Comparison of ENCODE assay signal across 8 cellular contexts in genomic region chr10:45580781-45581496, GRCh38.
DNase-seq lines count a peak whose midpoint lies in the region; ATAC-seq lines count a peak whose summit lies in the region.

No MANE protein-coding gene starts in this region.

- DNase-seq in activated CD8-positive, alpha-beta memory T cell treated with anti-CD3 and anti-CD28 coated beads, Interleukin-2, amount 10 ng/mL, durations not matched to agents 7 days and 5 days: no peak
- DNase-seq in activated CD8-positive, alpha-beta memory T cell treated with anti-CD3 and anti-CD28 coated beads for 24 hours: no peak
- DNase-seq in activated naive CD4-positive, alpha-beta T cell treated with anti-CD3 and anti-CD28 coated beads, Interleukin-2, amount 50 U/mL, for 72 hours (ENCODE audit: low spot score in 2 of 2): peak; percentile 20 to 68
- no peak for DNase-seq in activated CD8-positive, alpha-beta memory T cell treated with anti-CD3 and anti-CD28 coated beads, Interleukin-2, amount 50 U/mL, for 48 hours
- DNase-seq in NK-92 (lab: John Stamatoyannopoulos, UW; ENCODE audit: unreplicated experiment): no peak

- peaks cover 11% of the 10 kb centered on the region for H3K36me3 Mint-ChIP-seq in activated CD8-positive, alpha-beta memory T cell treated with anti-CD3 and anti-CD28 coated beads, Interleukin-2, amount 10 ng/mL, durations not matched to agents 7 days and 5 days
- H3K36me3 Mint-ChIP-seq in activated naive CD4-positive, alpha-beta T cell treated with anti-CD3 and anti-CD28 coated beads, Interleukin-2, amount 50 U/mL, for 72 hours: no peaks in the 10 kb centered on the region

- H3K4me1 Mint-ChIP-seq in activated CD8-positive, alpha-beta memory T cell treated with anti-CD3 and anti-CD28 coated beads, Interleukin-2, amount 10 ng/mL, durations not matched to agents 7 days and 5 days: peaks cover 30% of the 10 kb centered on the region

- CTCF ChIA-PET in activated CD8-positive, alpha-beta memory T cell treated with anti-CD3 and anti-CD28 coated beads, Interleukin-2, amount 10 ng/mL, durations not matched to agents 7 days and 5 days (lab: Charles Lee): interaction anchor here (1.1 to 2.3 kb wide), 8 partner anchors 12 to 331 kb away, joined by 3 to 11 read pairs (median 6); partner anchors contain the start of gene ZFAND4

- H3K27me3 Mint-ChIP-seq in activated CD8-positive, alpha-beta memory T cell treated with anti-CD3 and anti-CD28 coated beads, Interleukin-2, amount 10 ng/mL, durations not matched to agents 7 days and 5 days: no peaks in the 10 kb centered on the region

- peak overlapping the region; percentile 84 for H3K4me3 Mint-ChIP-seq in activated CD8-positive, alpha-beta memory T cell treated with anti-CD3 and anti-CD28 coated beads, Interleukin-2, amount 10 ng/mL, durations not matched to agents 7 days and 5 days

- peak; percentile 77 for ATAC-seq in activated CD8-positive, alpha-beta memory T cell treated with anti-CD3 and anti-CD28 coated beads, Interleukin-2, amount 10 ng/mL, durations not matched to agents 7 days and 5 days
- ATAC-seq in HG03139 (IDR thresholded peaks at IDR 0.05; ENCODE audit: unreplicated experiment): peak; percentile 53
- peak; percentile 62 to 89 for ATAC-seq in activated naive CD4-positive, alpha-beta T cell treated with anti-CD3 and anti-CD28 coated beads, Interleukin-2, amount 50 U/mL, for 72 hours
- no peak for ATAC-seq in HG03520 (IDR thresholded peaks at IDR 0.05; ENCODE audit: unreplicated experiment)

- peak overlapping the region in 4 of 7 experiments; percentile 11 to 24 (median 20) for H3K4me3 ChIP-seq in skin epidermis

- H3K27ac ChIP-seq in skin epidermis: peak overlapping the region in 15 of 21 experiments; percentile 19 to 83 (median 49)

- peak overlapping the region; percentile 94 for H3K27ac Mint-ChIP-seq in activated CD8-positive, alpha-beta memory T cell treated with anti-CD3 and anti-CD28 coated beads, Interleukin-2, amount 10 ng/mL, durations not matched to agents 7 days and 5 days
- H3K27ac Mint-ChIP-seq in activated naive CD4-positive, alpha-beta T cell treated with anti-CD3 and anti-CD28 coated beads, Interleukin-2, amount 50 U/mL, for 72 hours: peak overlapping the region; percentile 91 to 99

- peaks cover 3% of the 10 kb centered on the region for H3K9me3 Mint-ChIP-seq in activated CD8-positive, alpha-beta memory T cell treated with anti-CD3 and anti-CD28 coated beads, Interleukin-2, amount 10 ng/mL, durations not matched to agents 7 days and 5 days (ENCODE audit: low read depth)
- H3K9me3 Mint-ChIP-seq in activated naive CD4-positive, alpha-beta T cell treated with anti-CD3 and anti-CD28 coated beads, Interleukin-2, amount 50 U/mL, for 72 hours: peaks cover 3 to 4% of the 10 kb centered on the region in 2 donors

Comparison
In these comparisons a context has a peak if more than half of its experiments do, and no peak if none do; other contexts are left out.
1. DNase-seq: peak in activated naive CD4-positive, alpha-beta T cell treated with anti-CD3 and anti-CD28 coated beads, Interleukin-2, amount 50 U/mL, for 72 hours (2 of 2); none in activated CD8-positive, alpha-beta memory T cell treated with anti-CD3 and anti-CD28 coated beads, Interleukin-2, amount 10 ng/mL, durations not matched to agents 7 days and 5 days (single experiment), activated CD8-positive, alpha-beta memory T cell treated with anti-CD3 and anti-CD28 coated beads for 24 hours (single experiment), activated CD8-positive, alpha-beta memory T cell treated with anti-CD3 and anti-CD28 coated beads, Interleukin-2, amount 50 U/mL, for 48 hours (single experiment) and NK-92 (single experiment).